ENCODE assay signal across 8 cellular contexts in the genomic region with DNA sequence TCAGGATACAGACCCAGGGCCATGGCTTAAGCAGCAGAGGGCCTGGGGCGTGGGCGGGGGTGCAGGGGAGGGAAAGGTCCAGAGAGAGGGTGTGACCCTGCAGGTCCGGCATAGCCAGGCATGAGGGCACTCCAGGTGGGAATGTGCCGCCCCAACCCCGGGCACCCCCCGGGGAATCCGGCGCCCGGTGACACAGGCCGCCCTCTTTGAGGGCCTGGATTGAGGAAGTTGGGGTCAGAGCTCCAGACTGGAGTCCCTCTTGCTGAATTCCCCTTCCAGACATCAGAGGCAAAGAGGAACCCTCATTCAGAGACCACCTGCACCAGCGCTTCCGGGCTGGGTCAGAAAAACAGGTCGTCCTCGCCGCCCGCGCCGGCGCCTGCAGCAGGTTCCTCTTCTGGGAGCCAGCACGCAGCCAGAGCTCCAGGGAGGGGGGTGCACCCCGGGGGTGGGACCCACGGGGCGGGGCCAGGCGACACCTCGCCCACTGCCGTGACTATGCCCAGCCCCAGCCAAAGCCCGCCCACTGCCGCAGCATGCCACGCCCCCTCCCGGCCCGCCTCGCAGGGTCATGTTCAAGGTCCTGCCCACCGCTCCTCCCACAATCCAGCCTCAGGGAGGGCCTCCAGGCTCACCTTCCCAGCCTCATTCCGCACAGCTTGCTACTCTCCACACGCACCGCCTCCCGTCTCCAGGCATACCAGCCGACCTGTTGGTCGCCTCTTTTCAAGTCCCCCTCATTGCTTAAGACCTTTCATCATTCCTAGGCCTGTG.
A peak's percentile ranks its signal among the peaks of the same experiment; 100 is the strongest.
DNase-seq lines count a peak whose midpoint lies in the region; ATAC-seq and TF ChIP-seq lines count a peak whose summit lies in the region.

No MANE protein-coding gene starts in this region.

- peak overlapping the region; percentile 60 to 80 (median 68) for H3K27ac ChIP-seq in sigmoid colon

- H3K27me3 Mint-ChIP-seq in CD14-positive monocyte (ENCODE audit: low read depth in 3 of 3): peaks cover 4 to 12% (median 11%) of the 10 kb centered on the region in 3 donors
- H3K27me3 Mint-ChIP-seq in activated naive CD8-positive, alpha-beta T cell: peaks cover 4% of the 10 kb centered on the region

- H3K27me3 ChIP-seq in sigmoid colon: no peaks in the 10 kb centered on the region

- H3K9me3 Mint-ChIP-seq in CD14-positive monocyte: no peaks in the 10 kb centered on the region
- no peaks in the 10 kb centered on the region for H3K9me3 Mint-ChIP-seq in activated naive CD8-positive, alpha-beta T cell (ENCODE audit: low read depth)

- peak; percentile 86 for ATAC-seq in GM19452 (IDR thresholded peaks at IDR 0.05; ENCODE audit: unreplicated experiment)
- peak; percentile 86 for ATAC-seq in HG03571 (IDR thresholded peaks at IDR 0.05; ENCODE audit: unreplicated experiment)

- no peaks in the 10 kb centered on the region for H3K36me3 ChIP-seq in sigmoid colon

- peak; percentile 99 for DNase-seq in CD14-positive monocyte (ENCODE audit: low spot score)
- peak; percentile 99 for DNase-seq in SKM-1 treated with dmso at 0.1 percent for 144 hours (lab: John Stamatoyannopoulos, UW; ENCODE audit: unreplicated experiment)
- peak in 44 of 51 donors; percentile 18 to 78 (median 64) for DNase-seq in hypothalamus (lab: John Stamatoyannopoulos, UW)
- peak; percentile 98 for DNase-seq in sigmoid colon
- no peak for DNase-seq in A172 (ENCODE audit: low spot score)

- peak overlapping the region in 3 of 4 donors; percentile 21 to 32 (median 25) for H3K4me3 ChIP-seq in sigmoid colon

- no peak for TF ChIP-seq CTCF in CD14-positive monocyte (IDR thresholded peaks at IDR 0.05)
- no peak for TF ChIP-seq CTCF in sigmoid colon (IDR thresholded peaks at IDR 0.05)

- peak overlapping the region; percentile 80 to 91 for H3K4me3 Mint-ChIP-seq in CD14-positive monocyte
- peak overlapping the region; percentile 77 for H3K4me3 Mint-ChIP-seq in activated naive CD8-positive, alpha-beta T cell

- 8 to 17% methylated on average over 39 of the region's 39 CpGs for WGBS in sigmoid colon, 2 donors

- H3K9me3 ChIP-seq in sigmoid colon: no peaks in the 10 kb centered on the region

- peak overlapping the region; percentile 92 to 98 (median 96) for H3K27ac Mint-ChIP-seq in CD14-positive monocyte
- peak overlapping the region; percentile 61 for H3K27ac Mint-ChIP-seq in activated naive CD8-positive, alpha-beta T cell

- intact Hi-C loops in CD14-positive monocyte (cut with micrococcal nuclease): loop anchor here (2.0 to 5.0 kb wide), 3 partner anchors 36 to 99 kb away; a partner anchor contains a TSS
- intact Hi-C loops in sigmoid colon (cut with DNase I): loop anchor here (1.0 to 5.0 kb wide), 3 partner anchors 37 to 94 kb away; no protein-coding TSS in a partner anchor

- peaks cover 0 to 2% of the 10 kb centered on the region in 2 donors for H3K36me3 Mint-ChIP-seq in CD14-positive monocyte
- no peaks in the 10 kb centered on the region for H3K36me3 Mint-ChIP-seq in activated naive CD8-positive, alpha-beta T cell

- peaks cover 0 to 18% (median 16%) of the 10 kb centered on the region in 4 donors for H3K4me1 ChIP-seq in sigmoid colon

- TF ChIP-seq POLR2A in sigmoid colon (IDR thresholded peaks at IDR 0.05): peak in 1 of 2 donors; percentile 4

- peaks cover 44% of the 10 kb centered on the region for H3K4me1 Mint-ChIP-seq in CD14-positive monocyte
- H3K4me1 Mint-ChIP-seq in activated naive CD8-positive, alpha-beta T cell (ENCODE audit: low read depth): peaks cover 44% of the 10 kb centered on the region

- no peak for TF ChIP-seq EP300 in sigmoid colon (IDR thresholded peaks at IDR 0.05)
